Comparison of ENCODE assay signal across 16 cellular contexts in genomic region chr7:27116521-27116946, GRCh38. TPM values are rescaled to one million over a fixed set of nuclear protein-coding genes. Genes with fewer than 3 reads are reported as not detected.
A peak's percentile ranks its signal among the peaks of the same experiment; 100 is the strongest.
DNase-seq lines count a peak whose midpoint lies in the region; ATAC-seq, FAIRE-seq and TF ChIP-seq lines count a peak whose summit lies in the region.
"Had no signal": no experiment of that assay in that cellular context is flagged by ENCODE, and none has a peak within 500 bp of the region (broad histone marks: within the 10 kb centered on the region; RNA-seq: fewer than 3 reads in every experiment).

No MANE protein-coding gene starts in this region.

- TF ChIP-seq POLR2A in gastrocnemius medialis (IDR thresholded peaks at IDR 0.05) = no peak

- H3K79me2 ChIP-seq in hepatocyte = peaks cover 30% of the 10 kb centered on the region

- H3K4me1 ChIP-seq in ascending aorta (peaks cover 0 to 22% of the 10 kb centered on the region in 2 donors), hepatocyte (ENCODE audit: insufficient read depth) (peaks cover 14% of the 10 kb centered on the region), gastrocnemius medialis (peaks cover 17 to 38% of the 10 kb centered on the region in 2 donors), mucosa of descending colon (ENCODE audit: low read depth) (peaks cover 54% of the 10 kb centered on the region)

- no peak for ATAC-seq in gastrocnemius medialis
- ATAC-seq in omental fat pad (ENCODE audit: low FRiP score) = no peak
- no peak for ATAC-seq in mucosa of descending colon

- WGBS in hepatocyte (ENCODE audit: low lambda C conversion rate, missing lambda C conversion rate) = 53% methylated on average over 4 of the region's 4 CpGs

- TF ChIP-seq CTCF in ascending aorta (IDR thresholded peaks at IDR 0.05) (no peak), hepatocyte (IDR thresholded peaks at IDR 0.05; ENCODE audit: poor library complexity) (no peak), gastrocnemius medialis (IDR thresholded peaks at IDR 0.05 in 4 of 5, conservative IDR thresholded peaks at IDR 0.05 in 1 of 5) (no peak), omental fat pad (IDR thresholded peaks at IDR 0.05) (no peak), mucosa of descending colon (IDR thresholded peaks at IDR 0.05) (no peak)

- H3K36me3 ChIP-seq in ascending aorta (no peaks in the 10 kb centered on the region), hepatocyte (replicated peaks; ENCODE audit: insufficient read depth, low read depth) (no peaks in the 10 kb centered on the region), gastrocnemius medialis (no peaks in the 10 kb centered on the region), mucosa of descending colon (ENCODE audit: low read depth) (no peaks in the 10 kb centered on the region)

- H3K9me2 ChIP-seq in hepatocyte (replicated peaks; ENCODE audit: insufficient read depth) = no peaks in the 10 kb centered on the region

- peak overlapping the region; percentile 63 to 66 for H3K4me3 ChIP-seq in ascending aorta
- H3K4me3 ChIP-seq in hepatocyte = no peak overlapping the region
- peak overlapping the region in 2 of 4 donors; percentile 36 to 39 for H3K4me3 ChIP-seq in gastrocnemius medialis
- H3K4me3 ChIP-seq in mucosa of descending colon = no peak overlapping the region

- H3K9me3 ChIP-seq in ascending aorta (no peaks in the 10 kb centered on the region), hepatocyte (ENCODE audit: low read depth) (no peaks in the 10 kb centered on the region), gastrocnemius medialis (no peaks in the 10 kb centered on the region), mucosa of descending colon (no peaks in the 10 kb centered on the region)

- no peaks in the 10 kb centered on the region for H3K27me3 ChIP-seq in ascending aorta
- H3K27me3 ChIP-seq in hepatocyte = peaks cover 58% of the 10 kb centered on the region
- H3K27me3 ChIP-seq in gastrocnemius medialis = no peaks in the 10 kb centered on the region

- H4K20me1 ChIP-seq in hepatocyte (ENCODE audit: insufficient read depth, poor library complexity, severe bottlenecking) = no peaks in the 10 kb centered on the region

- H3K27ac ChIP-seq in ascending aorta (peak overlapping the region; percentile 89 to 97), hepatocyte (no peak overlapping the region), gastrocnemius medialis (peak overlapping the region; percentile 29 to 85 (median 67))
- H3K27ac ChIP-seq: HL-60 had no signal

- H3K4me2 ChIP-seq in hepatocyte = peak overlapping the region; percentile 91

- H2AFZ ChIP-seq in hepatocyte = no peak overlapping the region

- intact Hi-C loops in ascending aorta (cut with DNase I) = loop anchor here (10.0 kb wide), 1 partner anchor 1298 kb away; the partner anchor contains the start of gene CREB5
- intact Hi-C loops in gastrocnemius medialis (cut with DNase I; ENCODE audit: low total_unique reads) = no loop called here
- intact Hi-C loops in mucosa of descending colon (cut with DNase I, micrococcal nuclease) = no loop called here

- peak; percentile 83 for FAIRE-seq in G401.6 (lab: Jason Lieb, UNC)
- FAIRE-seq: bronchial epithelial cell had no signal

- DNase-seq in ascending aorta (ENCODE audit: low spot score in 2 of 2) = no peak
- DNase-seq in hepatocyte (ENCODE audit: low spot score) = no peak
- no peak for DNase-seq in gastrocnemius medialis
- DNase-seq in omental fat pad (ENCODE audit: low spot score) = no peak
- no peak for DNase-seq in NCI-H82 treated with DMSO at 0.1 percent for 48 hours (lab: John Stamatoyannopoulos, UW; ENCODE audit: unreplicated experiment)
- DNase-seq in mucosa of descending colon = no peak
- DNase-seq in NCI-H446 treated with DMSO at 0.1 percent for 48 hours (lab: John Stamatoyannopoulos, UW) = no peak
- DNase-seq: activated CD4-positive, alpha-beta T cell treated with anti-CD3 and anti-CD28 coated beads, Interleukin-2, amount 10 ng/mL, durations not matched to agents 7 days and 5 days; DMS53; hypothalamus; NCI-H345; T-helper 2 cell had no signal

- in situ Hi-C loops in gastrocnemius medialis (cut with MboI; ENCODE audit: low sequenced_read_pairs in 4 of 4) = no loop called here

RNA-seq across cellular contexts. Expression of gene HOXA4, which starts 14.0 kb away (rescaled TPM):
- total RNA-seq in ascending aorta = 2.1 TPM
- 1.3 and 1.4 TPM in 2 replicates for total RNA-seq in hepatocyte
- 0.69 and 0.96 TPM in 2 replicates for polyA plus RNA-seq in hepatocyte
- total RNA-seq in gastrocnemius medialis = 1 to 10 TPM; 1.7 to 4.2 (median 2.9) TPM
- total RNA-seq in omental fat pad = 1 to 10 TPM; 1.6 to 5.7 (median 3.1) TPM
- total RNA-seq in mucosa of descending colon = 1 to 10 TPM; 5.9 to 9.5 (median 8.3) TPM
- total RNA-seq: activated T-helper 2 cell treated with anti-CD3 and anti-CD28 coated beads, Interferon-gamma antibody, Interleukin-2, Interleukin-4, amounts not matched to agents 10 μg/mL and 5 μg/mL and 100 μg/mL, durations not matched to agents 14 hours and 24 hours and 36 hours; bronchial epithelial cell had no signal

RNA-seq across cellular contexts. Expression of gene HOXA2, which starts 14.1 kb away (rescaled TPM):
- total RNA-seq in ascending aorta = 36.5 TPM
- 0.36 TPM in 1 of 2 replicates, not detected in the other for total RNA-seq in hepatocyte
- polyA plus RNA-seq in hepatocyte = 0.07 and 0.81 TPM in 2 replicates
- under 1 TPM in 3 of 4 donors, not detected in 1; 0.29 to 0.88 (median 0.38) TPM for total RNA-seq in gastrocnemius medialis
- total RNA-seq in omental fat pad = 1 to 10 TPM; 1.1 to 3.5 (median 1.5) TPM
- 1 to 10 TPM; 3.2 to 4.3 (median 3.3) TPM for total RNA-seq in mucosa of descending colon
- total RNA-seq: activated CD4-positive, alpha-beta T cell treated with anti-CD3 and anti-CD28 coated beads, Interleukin-2, amount 10 ng/mL, durations not matched to agents 7 days and 5 days; activated T-helper 2 cell treated with anti-CD3 and anti-CD28 coated beads, Interferon-gamma antibody, Interleukin-2, Interleukin-4, amounts not matched to agents 10 μg/mL and 5 μg/mL and 100 μg/mL, durations not matched to agents 14 hours and 24 hours and 36 hours; bronchial epithelial cell had no signal

RNA-seq across cellular contexts. Expression of gene HOXA1, which starts 20.7 kb away (rescaled TPM):
- total RNA-seq in ascending aorta = not detected
- 0.12 and 0.30 TPM in 2 replicates for total RNA-seq in hepatocyte
- polyA plus RNA-seq in hepatocyte = 0.25 and 0.77 TPM in 2 replicates
- total RNA-seq in gastrocnemius medialis = under 1 TPM in 2 of 4 donors, not detected in 2; 0.16 to 0.36 TPM
- under 1 TPM; 0.56 to 0.84 (median 0.77) TPM for total RNA-seq in omental fat pad
- total RNA-seq in mucosa of descending colon = 1 to 10 TPM; 1.5 to 2.7 (median 2.1) TPM

RNA-seq across cellular contexts. Expression of gene HOXA5, which starts 26.9 kb away (rescaled TPM):
- total RNA-seq in ascending aorta = 22.0 TPM
- total RNA-seq in hepatocyte = 0.08 and 0.70 TPM in 2 replicates
- polyA plus RNA-seq in hepatocyte = 0.41 and 0.92 TPM in 2 replicates
- total RNA-seq in gastrocnemius medialis = 1 to 10 TPM; 2.7 to 7.1 (median 7.0) TPM
- 10 to 100 TPM; 10.4 to 39.4 (median 26.5) TPM for total RNA-seq in omental fat pad
- 10 to 100 TPM; 16.1 to 26.6 (median 23.8) TPM for total RNA-seq in mucosa of descending colon
- total RNA-seq: activated CD4-positive, alpha-beta T cell treated with anti-CD3 and anti-CD28 coated beads, Interleukin-2, amount 10 ng/mL, durations not matched to agents 7 days and 5 days; activated T-helper 2 cell treated with anti-CD3 and anti-CD28 coated beads, Interferon-gamma antibody, Interleukin-2, Interleukin-4, amounts not matched to agents 10 μg/mL and 5 μg/mL and 100 μg/mL, durations not matched to agents 14 hours and 24 hours and 36 hours; bronchial epithelial cell had no signal

RNA-seq across cellular contexts. Expression of gene HOXA6, which starts 31.0 kb away (rescaled TPM):
- total RNA-seq in ascending aorta (15.3 TPM), hepatocyte (not detected in 2 replicates), gastrocnemius medialis (1 to 10 TPM; 2.6 to 5.6 (median 4.2) TPM), omental fat pad (10 to 100 TPM in 1 of 4 donors, 1 to 10 TPM in 3; 1.1 to 13.1 (median 6.4) TPM), mucosa of descending colon (10 to 100 TPM; 20.2 to 39.5 (median 20.5) TPM)
- polyA plus RNA-seq in hepatocyte = 0.16 and 0.23 TPM in 2 replicates
- total RNA-seq: activated CD4-positive, alpha-beta T cell treated with anti-CD3 and anti-CD28 coated beads, Interleukin-2, amount 10 ng/mL, durations not matched to agents 7 days and 5 days; activated T-helper 2 cell treated with anti-CD3 and anti-CD28 coated beads, Interferon-gamma antibody, Interleukin-2, Interleukin-4, amounts not matched to agents 10 μg/mL and 5 μg/mL and 100 μg/mL, durations not matched to agents 14 hours and 24 hours and 36 hours had no signal

Comparison
In these comparisons a context has a peak if more than half of its experiments do, and no peak if none do; other contexts are left out.
1. H3K4me3 ChIP-seq: peak in ascending aorta (2 of 2); none in hepatocyte (single experiment) and mucosa of descending colon (single experiment).